Comparison of ENCODE assay signal across 22 cellular contexts in genomic region chr13:111920306-111920931, GRCh38.
"Had no signal": no experiment of that assay in that cellular context is flagged by ENCODE, and none has a peak within 500 bp of the region (broad histone marks: within the 10 kb centered on the region; RNA-seq: fewer than 3 reads in every experiment).

No MANE protein-coding gene starts in this region.

- H3K27ac Mint-ChIP-seq: memory B cell; nephron; stimulated activated memory B cell treated with anti-CD40 and anti-IgM and Interleukin-4, amounts not matched to agents 10 μg/mL and 1 μg/mL and 100 μg/mL, for 72 hours; stimulated activated naive CD8-positive, alpha-beta T cell treated with anti-CD3 and anti-CD28 coated beads, Interleukin-15, Interleukin-2, amounts not matched to agents 100 ng/mL and 50 ng/mL, for 24 hours had no signal

- H3K4me1 Mint-ChIP-seq: memory B cell; naive B cell; nephron; stimulated activated memory B cell treated with anti-CD40 and anti-IgM and Interleukin-4, amounts not matched to agents 10 μg/mL and 1 μg/mL and 100 μg/mL, for 72 hours had no signal

- H3K9me3 Mint-ChIP-seq: memory B cell; nephron; stimulated activated memory B cell treated with anti-CD40 and anti-IgM and Interleukin-4, amounts not matched to agents 10 μg/mL and 1 μg/mL and 100 μg/mL, for 72 hours; stimulated activated naive CD8-positive, alpha-beta T cell treated with anti-CD3 and anti-CD28 coated beads, Interleukin-15, Interleukin-2, amounts not matched to agents 100 ng/mL and 50 ng/mL, for 24 hours had no signal

- H3K27me3 ChIP-seq: gastrocnemius medialis, right lobe of liver, testis, tibial nerve had no signal

- H3K4me1 ChIP-seq: esophagus muscularis mucosa, gastrocnemius medialis, heart right ventricle, left lung, lower lobe of right lung, parathyroid adenoma, psoas muscle, right lobe of liver, testis, tibial nerve had no signal

- H3K9ac ChIP-seq: parathyroid adenoma had no signal

- H3K4me3 Mint-ChIP-seq: memory B cell; nephron; stimulated activated memory B cell treated with anti-CD40 and anti-IgM and Interleukin-4, amounts not matched to agents 10 μg/mL and 1 μg/mL and 100 μg/mL, for 72 hours; stimulated activated naive CD8-positive, alpha-beta T cell treated with anti-CD3 and anti-CD28 coated beads, Interleukin-15, Interleukin-2, amounts not matched to agents 100 ng/mL and 50 ng/mL, for 24 hours had no signal

- H3K9me3 ChIP-seq: esophagus muscularis mucosa, gastrocnemius medialis, heart right ventricle, left lung, lower lobe of right lung, psoas muscle, right lobe of liver, testis, tibial nerve had no signal

- H2AFZ ChIP-seq: parathyroid adenoma had no signal

- H3K27ac ChIP-seq: cardiac muscle cell, epithelial cell of prostate, esophagus muscularis mucosa, gastrocnemius medialis, heart right ventricle, left lung, lower lobe of right lung, parathyroid adenoma, psoas muscle, right lobe of liver, testis, tibial nerve had no signal

- DNase-seq: dermis blood vessel endothelial cell; gastrocnemius medialis; heart right ventricle; hypothalamus; lower lobe of right lung; naive B cell; occipital lobe; psoas muscle; retina; right lobe of liver; stimulated activated CD4-positive, alpha-beta T cell treated with anti-CD3 and anti-CD28 coated beads, Interleukin-4, amount 100 ng/mL, for 1 hour; testis had no signal

- H3K36me3 Mint-ChIP-seq: memory B cell; naive B cell; stimulated activated memory B cell treated with anti-CD40 and anti-IgM and Interleukin-4, amounts not matched to agents 10 μg/mL and 1 μg/mL and 100 μg/mL, for 72 hours had no signal

- ATAC-seq: gastrocnemius medialis; heart right ventricle; left lung; psoas muscle; right lobe of liver; stimulated activated memory B cell treated with anti-CD40 and anti-IgM and Interleukin-4, amounts not matched to agents 10 μg/mL and 1 μg/mL and 100 μg/mL, for 72 hours had no signal

- H3K79me2 ChIP-seq: parathyroid adenoma had no signal

- H3K4me3 ChIP-seq: cardiac muscle cell, esophagus muscularis mucosa, gastrocnemius medialis, heart right ventricle, left lung, lower lobe of right lung, psoas muscle, right lobe of liver, testis, tibial nerve had no signal

- H3K36me3 ChIP-seq: cardiac muscle cell, esophagus muscularis mucosa, gastrocnemius medialis, heart right ventricle, left lung, lower lobe of right lung, right lobe of liver, tibial nerve had no signal
